1 cellular context compared by ENCODE assay signal in genomic region chr2:121705390-121705789, GRCh38.
TF ChIP-seq lines count a peak whose summit lies in the region.

No MANE protein-coding gene starts in this region.

TF ChIP-seq in HepG2, 621 proteins besides CTCF, POLR2A, EP300 and RAD21:
- TF ChIP-seq ZFX (CRISPR knock-in tag; IDR thresholded peaks at IDR 0.05; ENCODE audit: low read depth) = 0 out of 2 replicates have a peak, but pooled peaks have one; percentile 19
- peak; percentile 39; the same call in 1 of the 2 replicates for TF ChIP-seq ZBTB4 (CRISPR knock-in tag; IDR thresholded peaks at IDR 0.05; ENCODE audit: borderline replicate concordance)
- TF ChIP-seq MLLT10 (CRISPR knock-in tag; IDR thresholded peaks at IDR 0.05) = no peak
- peak; percentile 37; the same call in 1 of the 2 replicates for TF ChIP-seq ZNF605 (CRISPR knock-in tag; IDR thresholded peaks at IDR 0.05)
- no peak for TF ChIP-seq TBP (CRISPR knock-in tag; IDR thresholded peaks at IDR 0.05)
- TF ChIP-seq SAP130 (CRISPR knock-in tag; IDR thresholded peaks at IDR 0.05; ENCODE audit: low read depth) = no peak
- no peak for TF ChIP-seq ZNF460 (CRISPR knock-in tag; IDR thresholded peaks at IDR 0.05; ENCODE audit: borderline replicate concordance)
- TF ChIP-seq ZFP36L1 (CRISPR knock-in tag; IDR thresholded peaks at IDR 0.05) = no peak
- no peak for TF ChIP-seq ELF4 (CRISPR knock-in tag; IDR thresholded peaks at IDR 0.05; ENCODE audit: borderline replicate concordance)
- TF ChIP-seq ZBTB38 (CRISPR knock-in tag; IDR thresholded peaks at IDR 0.05) = 0 out of 2 replicates have a peak, but pooled peaks have one; percentile 49
- 0 out of 2 replicates have a peak, but pooled peaks have one; percentile 56 for TF ChIP-seq SMAD1 (CRISPR knock-in tag; IDR thresholded peaks at IDR 0.05; ENCODE audit: borderline replicate concordance, low read depth)
- no peak for TF ChIP-seq NCOR1 (IDR thresholded peaks at IDR 0.05; ENCODE audit: borderline replicate concordance, low read length)
